Comparison of ENCODE assay signal across 12 cellular contexts in the genomic region with DNA sequence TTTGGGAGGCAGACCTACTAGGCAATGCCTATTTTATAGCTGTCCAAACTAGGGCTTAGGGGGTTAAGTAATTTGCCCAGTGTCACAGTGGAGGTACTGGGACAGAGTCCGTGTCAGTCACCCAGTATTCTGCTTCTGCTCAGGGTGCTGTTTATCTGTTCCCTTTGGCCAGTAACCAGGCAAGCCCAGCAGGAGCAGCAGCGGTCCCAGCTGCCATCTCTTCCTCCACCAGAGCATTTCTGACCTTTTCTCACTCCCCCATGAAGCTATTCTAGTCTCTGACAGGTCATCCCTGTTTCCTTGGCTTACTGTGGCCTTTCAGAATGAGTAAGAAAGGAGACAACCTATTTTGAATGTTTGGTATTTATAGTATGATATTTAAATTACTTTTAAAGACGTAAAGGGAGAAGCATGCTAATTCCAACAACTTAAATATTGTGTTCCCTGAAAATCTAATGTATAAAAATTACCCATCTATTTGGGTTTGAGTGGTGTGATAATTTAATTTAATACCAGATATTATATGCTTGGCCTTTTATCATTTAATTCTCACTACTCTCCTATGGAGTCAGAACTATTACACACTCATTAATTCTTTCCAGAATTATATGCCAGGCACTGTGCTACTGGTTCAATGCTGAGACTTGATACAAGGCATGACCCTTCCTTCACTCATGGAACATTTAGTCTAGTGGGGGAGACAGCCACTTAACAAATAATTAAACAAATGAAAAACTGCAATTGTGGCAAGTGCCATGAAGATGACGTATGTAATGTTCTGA.
A peak's percentile ranks its signal among the peaks of the same experiment; 100 is the strongest.
DNase-seq lines count a peak whose midpoint lies in the region; ATAC-seq, FAIRE-seq and TF ChIP-seq lines count a peak whose summit lies in the region.
"Had no signal": no experiment of that assay in that cellular context is flagged by ENCODE, and none has a peak within 500 bp of the region (broad histone marks: within the 10 kb centered on the region; RNA-seq: fewer than 3 reads in every experiment).

No MANE protein-coding gene starts in this region.

- H3K27me3 ChIP-seq in suprapubic skin = no peaks in the 10 kb centered on the region
- H3K27me3 ChIP-seq: hepatocyte, neutrophil had no signal

- 71% methylated on average over 4 of the region's 4 CpGs for WGBS in suprapubic skin

- no peak for TF ChIP-seq CTCF in suprapubic skin (IDR thresholded peaks at IDR 0.05)

- no peak for TF ChIP-seq EP300 in suprapubic skin (IDR thresholded peaks at IDR 0.05)

- peak overlapping the region; percentile 35 for H3K4me3 Mint-ChIP-seq in activated naive CD8-positive, alpha-beta T cell treated with anti-CD3 and anti-CD28 coated beads, Interleukin-2, amount 50 U/mL, for 24 hours

- H3K4me1 ChIP-seq in suprapubic skin = no peaks in the 10 kb centered on the region
- H3K4me1 ChIP-seq: Caco-2 had no signal

- peaks cover 43% of the 10 kb centered on the region for H3K36me3 Mint-ChIP-seq in activated naive CD8-positive, alpha-beta T cell treated with anti-CD3 and anti-CD28 coated beads, Interleukin-2, amount 50 U/mL, for 24 hours (ENCODE audit: low read depth)

- no peaks in the 10 kb centered on the region for H3K9me3 Mint-ChIP-seq in activated naive CD8-positive, alpha-beta T cell treated with anti-CD3 and anti-CD28 coated beads, Interleukin-2, amount 50 U/mL, for 24 hours

- peak; percentile 14 for DNase-seq in activated naive CD8-positive, alpha-beta T cell treated with anti-CD3 and anti-CD28 coated beads, Interleukin-2, amount 50 U/mL, for 24 hours
- no peak for DNase-seq in activated effector memory CD4-positive, alpha-beta T cell treated with anti-CD3 and anti-CD28 coated beads, Interleukin-2, amount 50 U/mL, for 16 hours
- DNase-seq in SHP77 (lab: John Stamatoyannopoulos, UW) = no peak
- no peak for DNase-seq in amygdala (lab: John Stamatoyannopoulos, UW)
- DNase-seq in suprapubic skin (ENCODE audit: low spot score in 2 of 2) = no peak
- DNase-seq: Caco-2 had no signal

- FAIRE-seq in G401.6 (lab: Jason Lieb, UNC) = peak; percentile 40

- ATAC-seq in GM19023 (IDR thresholded peaks at IDR 0.05; ENCODE audit: unreplicated experiment) (peak; percentile 92), HG02938 (IDR thresholded peaks at IDR 0.05; ENCODE audit: unreplicated experiment) (peak; percentile 82)
- peak; percentile 91 for ATAC-seq in activated naive CD8-positive, alpha-beta T cell treated with anti-CD3 and anti-CD28 coated beads, Interleukin-2, amount 50 U/mL, for 24 hours

- H3K9me3 ChIP-seq in suprapubic skin = no peaks in the 10 kb centered on the region
- H3K9me3 ChIP-seq: Caco-2, neutrophil had no signal

- no peaks in the 10 kb centered on the region for H3K27me3 Mint-ChIP-seq in activated naive CD8-positive, alpha-beta T cell treated with anti-CD3 and anti-CD28 coated beads, Interleukin-2, amount 50 U/mL, for 24 hours

- peaks cover 59% of the 10 kb centered on the region for H3K4me1 Mint-ChIP-seq in activated naive CD8-positive, alpha-beta T cell treated with anti-CD3 and anti-CD28 coated beads, Interleukin-2, amount 50 U/mL, for 24 hours

- H3K36me3 ChIP-seq in suprapubic skin = no peaks in the 10 kb centered on the region

- no peak for TF ChIP-seq POLR2A in suprapubic skin (IDR thresholded peaks at IDR 0.05)

- H3K4me3 ChIP-seq in suprapubic skin = no peak overlapping the region
- H3K4me3 ChIP-seq: hepatocyte had no signal

- no peak overlapping the region for H3K27ac ChIP-seq in suprapubic skin
- H3K27ac ChIP-seq: hepatocyte, HL-60, neutrophil had no signal

- H3K27ac Mint-ChIP-seq in activated naive CD8-positive, alpha-beta T cell treated with anti-CD3 and anti-CD28 coated beads, Interleukin-2, amount 50 U/mL, for 24 hours = peak overlapping the region; percentile 82
